Comparison of ENCODE assay signal across 8 cellular contexts in the genomic region with DNA sequence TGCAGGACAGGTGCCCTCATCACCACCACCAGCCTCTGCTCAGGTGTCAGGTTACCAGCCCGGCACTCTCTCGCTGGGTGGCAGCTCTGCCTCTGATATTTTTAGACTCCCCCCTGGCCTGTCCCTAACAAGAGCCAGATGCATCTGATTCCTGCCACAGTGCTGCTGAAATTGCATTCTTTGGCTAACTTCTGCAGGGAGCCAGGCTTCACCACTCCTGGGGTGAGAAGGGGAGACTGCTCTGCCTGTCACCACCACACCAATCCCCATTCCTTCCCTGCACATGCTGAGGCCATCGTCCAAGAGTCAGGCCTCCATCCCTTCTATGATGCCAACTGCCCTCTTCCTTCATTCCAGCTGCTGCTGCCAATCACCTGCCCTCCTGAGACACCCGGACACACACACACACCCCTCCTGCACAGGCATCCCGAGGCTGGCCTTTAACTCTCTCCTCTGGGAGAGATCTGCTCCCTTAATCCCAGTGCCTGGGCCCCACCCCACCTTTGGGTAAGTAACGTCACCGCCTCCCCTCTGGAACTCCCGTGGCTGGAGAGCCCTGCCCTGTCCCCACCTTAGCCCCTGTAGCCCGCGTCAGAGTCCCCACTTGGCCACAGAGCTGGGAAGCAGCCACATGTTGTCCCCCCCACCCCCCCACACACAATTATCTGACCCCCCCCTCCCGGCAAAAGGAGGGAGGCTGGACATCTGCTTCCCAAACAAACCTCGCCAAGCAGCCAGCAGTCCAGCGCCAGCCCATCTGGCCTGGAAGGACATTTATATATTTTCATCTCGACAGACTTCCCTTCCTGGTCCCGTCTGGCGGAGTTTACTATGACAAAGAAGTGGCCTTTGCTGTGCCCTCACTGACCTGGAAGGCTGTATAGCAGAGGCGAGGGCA. TPM values are rescaled to one million over a fixed set of nuclear protein-coding genes. Genes with fewer than 3 reads are reported as not detected.
DNase-seq lines count a peak whose midpoint lies in the region; ATAC-seq and TF ChIP-seq lines count a peak whose summit lies in the region.

No MANE protein-coding gene starts in this region.

- H3K9me3 ChIP-seq in endocrine pancreas (ENCODE audit: control insufficient read depth, low read length) (no peaks in the 10 kb centered on the region), vagina (no peaks in the 10 kb centered on the region)

- ATAC-seq in GM19328 (IDR thresholded peaks at IDR 0.05; ENCODE audit: unreplicated experiment): no peak

- peak overlapping the region; percentile 98 for H3K27ac ChIP-seq in vagina

- no peak overlapping the region for H3K9ac ChIP-seq in endocrine pancreas (ENCODE audit: control insufficient read depth, insufficient read depth, low read length)

- H3K36me3 ChIP-seq in endocrine pancreas (ENCODE audit: control insufficient read depth, insufficient read depth, low read length): no peaks in the 10 kb centered on the region
- H3K36me3 ChIP-seq in vagina: no peaks in the 10 kb centered on the region

- intact Hi-C loops in vagina (cut with DNase I): no loop called here

- peaks cover 30% of the 10 kb centered on the region for H3K27me3 Mint-ChIP-seq in activated CD4-positive, alpha-beta T cell treated with anti-CD3 and anti-CD28 coated beads, Interleukin-2, amount 10 ng/mL, durations not matched to agents 7 days and 5 days
- H3K27me3 Mint-ChIP-seq in mesothelial cell of epicardium (ENCODE audit: low read depth): no peaks in the 10 kb centered on the region

- in situ Hi-C loops in GM13976 (cut with MboI; ENCODE audit: low sequenced_read_pairs, unreplicated experiment): no loop called here

- H3K4me3 ChIP-seq in endocrine pancreas (ENCODE audit: control insufficient read depth, insufficient read depth, low read length) (peak overlapping the region; percentile 9), vagina (peak overlapping the region; percentile 80 to 95)

- no peaks in the 10 kb centered on the region for H3K9me3 Mint-ChIP-seq in activated CD4-positive, alpha-beta T cell treated with anti-CD3 and anti-CD28 coated beads, Interleukin-2, amount 10 ng/mL, durations not matched to agents 7 days and 5 days
- H3K9me3 Mint-ChIP-seq in mesothelial cell of epicardium: no peaks in the 10 kb centered on the region

- H3K36me3 Mint-ChIP-seq in activated CD4-positive, alpha-beta T cell treated with anti-CD3 and anti-CD28 coated beads, Interleukin-2, amount 10 ng/mL, durations not matched to agents 7 days and 5 days (ENCODE audit: low read depth): no peaks in the 10 kb centered on the region
- H3K36me3 Mint-ChIP-seq in mesothelial cell of epicardium: no peaks in the 10 kb centered on the region

- DNase-seq in activated CD4-positive, alpha-beta T cell treated with anti-CD3 and anti-CD28 coated beads, Interleukin-2, amount 10 ng/mL, durations not matched to agents 7 days and 5 days: no peak
- DNase-seq in activated CD4-positive, alpha-beta T cell treated with anti-CD3 and anti-CD28 coated beads, Interleukin-2, amount 50 U/mL, for 48 hours: no peak
- no peak for DNase-seq in mesothelial cell of epicardium (ENCODE audit: low spot score in 2 of 2, unreplicated experiment in 2 of 2)
- DNase-seq in vagina (ENCODE audit: extremely low spot score in 2 of 2): no peak
- DNase-seq in effector CD8-positive, alpha-beta T cell (lab: John Stamatoyannopoulos, UW): no peak
- DNase-seq in GM13976 (ENCODE audit: low spot score): no peak

- CTCF ChIA-PET in activated CD4-positive, alpha-beta T cell treated with anti-CD3 and anti-CD28 coated beads, Interleukin-2, amount 10 ng/mL, durations not matched to agents 7 days and 5 days (lab: Charles Lee): no interaction called here

- TF ChIP-seq CTCF in mesothelial cell of epicardium (IDR thresholded peaks at IDR 0.05; ENCODE audit: unreplicated experiment) (no peak), vagina (IDR thresholded peaks at IDR 0.05) (no peak), GM13976 (IDR thresholded peaks at IDR 0.05; ENCODE audit: borderline replicate concordance, control extremely low read depth, extremely low read depth, insufficient read depth, missing control alignments) (no peak)

- no peaks in the 10 kb centered on the region for H3K4me1 Mint-ChIP-seq in activated CD4-positive, alpha-beta T cell treated with anti-CD3 and anti-CD28 coated beads, Interleukin-2, amount 10 ng/mL, durations not matched to agents 7 days and 5 days
- H3K4me1 Mint-ChIP-seq in mesothelial cell of epicardium: peaks cover 55% of the 10 kb centered on the region

- H3K27ac Mint-ChIP-seq in activated CD4-positive, alpha-beta T cell treated with anti-CD3 and anti-CD28 coated beads, Interleukin-2, amount 10 ng/mL, durations not matched to agents 7 days and 5 days: peak overlapping the region; percentile 12
- peak overlapping the region; percentile 82 for H3K27ac Mint-ChIP-seq in mesothelial cell of epicardium

- H3K27me3 ChIP-seq in endocrine pancreas (ENCODE audit: control insufficient read depth, insufficient read depth, low read length) (no peaks in the 10 kb centered on the region), vagina (no peaks in the 10 kb centered on the region)

- POLR2A ChIA-PET in activated CD4-positive, alpha-beta T cell treated with anti-CD3 and anti-CD28 coated beads, Interleukin-2, amount 10 ng/mL, durations not matched to agents 7 days and 5 days (lab: Charles Lee): no interaction called here

- no peaks in the 10 kb centered on the region for H3K4me1 ChIP-seq in endocrine pancreas (ENCODE audit: control insufficient read depth, insufficient read depth, low read length)
- H3K4me1 ChIP-seq in vagina: peaks cover 46% of the 10 kb centered on the region

- no peak overlapping the region for H3K4me3 Mint-ChIP-seq in activated CD4-positive, alpha-beta T cell treated with anti-CD3 and anti-CD28 coated beads, Interleukin-2, amount 10 ng/mL, durations not matched to agents 7 days and 5 days
- H3K4me3 Mint-ChIP-seq in mesothelial cell of epicardium: peak overlapping the region; percentile 73

- no peak for TF ChIP-seq POLR2A in vagina (IDR thresholded peaks at IDR 0.05)

RNA-seq across cellular contexts. Expression of gene EMP2, which starts 2.8 kb away (rescaled TPM):
- not detected for total RNA-seq in activated CD4-positive, alpha-beta T cell treated with anti-CD3 and anti-CD28 coated beads, Interleukin-2, amount 10 ng/mL, durations not matched to agents 7 days and 5 days
- total RNA-seq in mesothelial cell of epicardium (50.7 to 53.8 TPM (median 51.0 TPM) in 3 replicates), vagina (70.7 TPM)

Comparison
In these comparisons a context has a peak if more than half of its experiments do, and no peak if none do; other contexts are left out.
1. RNA of gene EMP2, which starts 2.8 kb away (total RNA-seq): 70.7 TPM in vagina (single experiment) and 50.7 to 53.8 TPM in mesothelial cell of epicardium; not detected in activated CD4-positive, alpha-beta T cell treated with anti-CD3 and anti-CD28 coated beads, Interleukin-2, amount 10 ng/mL, durations not matched to agents 7 days and 5 days; every median in the first group is over 10 times any median in the second.